23 cellular contexts compared by ENCODE assay signal in genomic region chr9:98149422-98149821, GRCh38. TPM values are rescaled to one million over a fixed set of nuclear protein-coding genes. Genes with fewer than 3 reads are reported as not detected.
A peak's percentile ranks its signal among the peaks of the same experiment; 100 is the strongest.
DNase-seq lines count a peak whose midpoint lies in the region; ATAC-seq, FAIRE-seq and TF ChIP-seq lines count a peak whose summit lies in the region.
"Had no signal": no experiment of that assay in that cellular context is flagged by ENCODE, and none has a peak within 500 bp of the region (broad histone marks: within the 10 kb centered on the region; RNA-seq: fewer than 3 reads in every experiment).

No MANE protein-coding gene starts in this region.

- no TSS peak for BruUV-seq in HepG2 (replicated peaks; lab: Mats Ljungman, UMichigan)

- H3K9me3 ChIP-seq in HepG2 (ENCODE audit: low read length) (no peaks in the 10 kb centered on the region), right lobe of liver (no peaks in the 10 kb centered on the region), spleen (no peaks in the 10 kb centered on the region)
- H3K9me3 ChIP-seq: A549 had no signal

- no peaks in the 10 kb centered on the region for H3K79me2 ChIP-seq in HepG2 (ENCODE audit: insufficient read depth, low read length)

- no peak overlapping the region for H3K4me2 ChIP-seq in HepG2 (ENCODE audit: low read depth, low read length)
- H3K4me2 ChIP-seq: A549 had no signal

- H3K36me3 ChIP-seq in HepG2 (replicated peaks in 1 of 2; ENCODE audit: control insufficient read depth in 1 of 2, insufficient read depth in 2 of 2, low read length in 2 of 2) = peaks cover 0 to 18% of the 10 kb centered on the region in 2 experiments; a peak in 3 of 5 replicates
- no peaks in the 10 kb centered on the region for H3K36me3 ChIP-seq in right lobe of liver
- peaks cover 0 to 29% (median 0%) of the 10 kb centered on the region in 6 donors for H3K36me3 ChIP-seq in spleen

- H3K4me3 ChIP-seq in HepG2 (replicated peaks in 1 of 3; ENCODE audit: insufficient read depth in 1 of 3, low read depth in 2 of 3, low read length in 3 of 3) (no peak overlapping the region), right lobe of liver (no peak overlapping the region), spleen (no peak overlapping the region)
- H3K4me3 ChIP-seq: A549, SK-N-MC had no signal

- in situ Hi-C loops in HepG2 (cut with HindIII; ENCODE audit: extremely low pct_ligation_motif_present, low pct_unique_long_range_greater_than_20kb) = no loop called here

- H3K4me1 ChIP-seq in HepG2 (ENCODE audit: insufficient read depth, low read length) (peaks cover 54% of the 10 kb centered on the region), right lobe of liver (peaks cover 0 to 19% (median 7%) of the 10 kb centered on the region in 4 donors), spleen (peaks cover 0 to 19% (median 10%) of the 10 kb centered on the region in 6 donors)

- TF ChIP-seq EP300 in HepG2 (IDR thresholded peaks at IDR 0.05; ENCODE audit: low read depth in 2 of 2, low read length in 2 of 2) (no peak), HepG2 (CRISPR knock-in tag; IDR thresholded peaks at IDR 0.05; ENCODE audit: borderline replicate concordance) (no peak)

- TF ChIP-seq POLR2A in HepG2 (IDR thresholded peaks at IDR 0.05; ENCODE audit: insufficient read depth in 1 of 2, low read depth in 2 of 2, low read length in 2 of 2) (no peak), right lobe of liver (IDR thresholded peaks at IDR 0.05) (no peak), spleen (IDR thresholded peaks at IDR 0.05) (no peak)

- H3K27ac ChIP-seq in HepG2 (ENCODE audit: extremely low read length, insufficient read depth, low read length) (no peak overlapping the region), right lobe of liver (no peak overlapping the region), epithelial cell of prostate (peak overlapping the region; percentile 99), spleen (no peak overlapping the region)
- H3K27ac ChIP-seq: A549, SK-N-MC had no signal

- no peak overlapping the region for H2AFZ ChIP-seq in HepG2 (ENCODE audit: low read length)

- no peaks in the 10 kb centered on the region for H3K27me3 ChIP-seq in HepG2 (ENCODE audit: control insufficient read depth in 1 of 2, insufficient read depth in 2 of 2, low read length in 2 of 2)
- no peaks in the 10 kb centered on the region for H3K27me3 ChIP-seq in right lobe of liver
- no peaks in the 10 kb centered on the region for H3K27me3 ChIP-seq in spleen (replicated peaks in 1 of 7)

- DNase-seq in HepG2 (ENCODE audit: low spot score) (no peak), right lobe of liver (no peak), NCI-H69 (lab: John Stamatoyannopoulos, UW) (peak; percentile 80), epithelial cell of prostate (ENCODE audit: low read depth, low spot score) (no peak), spleen (no peak), H4 (ENCODE audit: low spot score) (no peak)
- no peak for DNase-seq in central memory CD4-positive, alpha-beta T cell
- DNase-seq: EL, GF-D8, KG1, NCI-H1092, NCI-H2081, NCI-H345, NCI-H524, NCI-H82, RPMI8226, SHP77 treated with DMSO at 0.1 percent for 48 hours, SW 1271 had no signal

- no peak for TF ChIP-seq RAD21 in HepG2 (CRISPR knock-in tag; IDR thresholded peaks at IDR 0.05)

- POLR2A ChIA-PET in HepG2 (lab: Yijun Ruan, JAX) = no interaction called here

- intact Hi-C loops in HepG2 (cut with micrococcal nuclease; ENCODE audit: unreplicated experiment) (no loop called here), right lobe of liver (cut with DNase I) (no loop called here), spleen (cut with DNase I; ENCODE audit: low total_unique reads) (no loop called here)

- FAIRE-seq in HepG2 (lab: Jason Lieb, UNC) = no peak
- FAIRE-seq: A549, GM19239, H1 had no signal

- 78% methylated on average over 3 of the region's 3 CpGs for WGBS in HepG2 (ENCODE audit: low lambda C conversion rate)
- WGBS in right lobe of liver (ENCODE audit: insufficient coverage, low coverage, low lambda C conversion rate, missing lambda C conversion rate) = 55% methylated on average over 1 of the region's 3 CpGs
- 73 to 94% (median 82%) methylated on average over 3 of the region's 3 CpGs for WGBS in spleen, 5 donors

- no peak overlapping the region for H3K9ac ChIP-seq in HepG2 (ENCODE audit: insufficient read depth, low read depth, low read length)

- no peaks in the 10 kb centered on the region for H4K20me1 ChIP-seq in HepG2 (ENCODE audit: insufficient read depth, low read length)

- no peak for TF ChIP-seq CTCF in HepG2 (CRISPR knock-in tag; IDR thresholded peaks at IDR 0.05)
- TF ChIP-seq CTCF in right lobe of liver (IDR thresholded peaks at IDR 0.05) = no peak
- no peak for TF ChIP-seq CTCF in spleen (IDR thresholded peaks at IDR 0.05 in 8 of 11, conservative IDR thresholded peaks at IDR 0.05 in 3 of 11)

- CTCF ChIA-PET in HepG2 (lab: Yijun Ruan, JAX; ENCODE audit: low intra/inter-chr PET ratio, low total read pairs) = no interaction called here

- ATAC-seq in HepG2 = no peak
- ATAC-seq in right lobe of liver = no peak
- ATAC-seq in GM19035 (IDR thresholded peaks at IDR 0.05; ENCODE audit: unreplicated experiment) = no peak
- ATAC-seq: A549 had no signal

TF ChIP-seq in HepG2, 621 proteins besides CTCF, POLR2A, EP300 and RAD21:
- no peak for TF ChIP-seq AGO2 (optimal IDR thresholded peaks at IDR 0.05; ENCODE audit: low read depth, low read length)
- TF ChIP-seq DMAP1 (CRISPR knock-in tag; IDR thresholded peaks at IDR 0.05) = 0 out of 2 replicates have a peak, but pooled peaks have one; percentile 1

RNA-seq across cellular contexts. Expression of gene TRIM14, which starts 30.4 kb away (rescaled TPM):
- total RNA-seq in HepG2 (2016; rRNA removed; fragmentation: Illumina TruSeq; extraction: Trizol) (13.0 and 13.8 TPM in 2 replicates), right lobe of liver (10 to 100 TPM; 22.6 to 34.6 (median 27.3) TPM), spleen (10 to 100 TPM; 51.5 to 92.9 (median 68.4) TPM)
- 2.3 TPM in 2 replicates for total RNA-seq in HepG2 (2016; cell fraction: cytosol; rRNA removed; fragmentation: Illumina TruSeq; extraction: Trizol; ENCODE audit: low read depth)
- 12.7 and 13.4 TPM in 2 replicates for total RNA-seq in HepG2 (2016; cell fraction: insoluble cytoplasmic fraction; rRNA removed; fragmentation: Illumina TruSeq; extraction: Trizol)
- total RNA-seq in HepG2 (2016; cell fraction: membrane; rRNA removed; fragmentation: Illumina TruSeq; extraction: Trizol) = 10.0 and 10.5 TPM in 2 replicates
- 8.9 and 10.9 TPM in 2 replicates for total RNA-seq in HepG2 (2016; cell fraction: nucleus; rRNA removed; fragmentation: Illumina TruSeq; extraction: Trizol)
- polyA plus RNA-seq in HepG2 (2011; rRNA removed) (9.2 and 10.7 TPM in 2 replicates), spleen (10 to 100 TPM; 11.9 to 23.3 (median 13.9) TPM)
- 9.6 and 10.5 TPM in 2 replicates for polyA plus RNA-seq in HepG2 (2011; cell fraction: cytosol; rRNA removed)
- 17.8 and 18.3 TPM in 2 replicates for polyA plus RNA-seq in HepG2 (2011; cell fraction: nucleus; rRNA removed)
- 10.9 and 11.2 TPM in 2 replicates for polyA plus RNA-seq in HepG2 (2012)
- polyA plus RNA-seq in HepG2 (2016; cell fraction: cytosol; fragmentation: Illumina TruSeq; extraction: Trizol; ENCODE audit: low read depth) = 2.3 and 2.5 TPM in 2 replicates
- 20.7 and 23.4 TPM in 2 replicates for polyA plus RNA-seq in HepG2 (2016; cell fraction: insoluble cytoplasmic fraction; fragmentation: Illumina TruSeq; extraction: Trizol; ENCODE audit: low read depth)
- polyA plus RNA-seq in HepG2 (2016; cell fraction: membrane; fragmentation: Illumina TruSeq; extraction: Trizol; ENCODE audit: low read depth) = 10.0 and 10.7 TPM in 2 replicates
- 27.9 and 30.3 TPM in 2 replicates for polyA plus RNA-seq in HepG2 (2016; cell fraction: nucleus; fragmentation: Illumina TruSeq; extraction: Trizol; ENCODE audit: insufficient read depth, low read depth)
- polyA minus RNA-seq in HepG2 (2011; rRNA and poly(A)+ RNA removed; ENCODE audit: low replicate concordance) = 11.5 and 20.5 TPM in 2 replicates
- polyA minus RNA-seq in HepG2 (2011; cell fraction: cytosol; rRNA and poly(A)+ RNA removed) = 7.7 and 8.4 TPM in 2 replicates
- polyA minus RNA-seq in HepG2 (2011; cell fraction: nucleus; rRNA and poly(A)+ RNA removed) = 7.7 and 8.5 TPM in 2 replicates
- total RNA-seq in H4 (2014; rRNA removed; shearing (Covaris generic)) = 17.8 and 18.9 TPM in 2 replicates

RNA-seq across cellular contexts. Expression of gene CORO2A, which starts 43.0 kb away (rescaled TPM):
- total RNA-seq in HepG2 (2016; rRNA removed; fragmentation: Illumina TruSeq; extraction: Trizol) (14.4 and 19.8 TPM in 2 replicates), right lobe of liver (1 to 10 TPM in 5 of 6 experiments, under 1 TPM in 1; 0.67 to 6.2 (median 3.3) TPM), spleen (10 to 100 TPM in 1 of 7 donors, 1 to 10 TPM in 6; 5.1 to 11.0 (median 6.8) TPM)
- total RNA-seq in HepG2 (2016; cell fraction: cytosol; rRNA removed; fragmentation: Illumina TruSeq; extraction: Trizol; ENCODE audit: low read depth) = 3.5 and 3.6 TPM in 2 replicates
- 14.0 and 19.0 TPM in 2 replicates for total RNA-seq in HepG2 (2016; cell fraction: insoluble cytoplasmic fraction; rRNA removed; fragmentation: Illumina TruSeq; extraction: Trizol)
- total RNA-seq in HepG2 (2016; cell fraction: membrane; rRNA removed; fragmentation: Illumina TruSeq; extraction: Trizol) = 12.4 and 12.5 TPM in 2 replicates
- total RNA-seq in HepG2 (2016; cell fraction: nucleus; rRNA removed; fragmentation: Illumina TruSeq; extraction: Trizol) = 8.5 and 10.2 TPM in 2 replicates
- polyA plus RNA-seq in HepG2 (2011; rRNA removed) (12.9 and 15.3 TPM in 2 replicates), spleen (1 to 10 TPM; 1.3 to 2.2 (median 1.7) TPM)
- polyA plus RNA-seq in HepG2 (2011; cell fraction: cytosol; rRNA removed) = 12.3 and 15.4 TPM in 2 replicates
- 7.9 and 8.1 TPM in 2 replicates for polyA plus RNA-seq in HepG2 (2011; cell fraction: nucleus; rRNA removed)
- polyA plus RNA-seq in HepG2 (2012) = 5.9 and 8.4 TPM in 2 replicates
- 5.6 TPM in 2 replicates for polyA plus RNA-seq in HepG2 (2016; cell fraction: cytosol; fragmentation: Illumina TruSeq; extraction: Trizol; ENCODE audit: low read depth)
- polyA plus RNA-seq in HepG2 (2016; cell fraction: insoluble cytoplasmic fraction; fragmentation: Illumina TruSeq; extraction: Trizol; ENCODE audit: low read depth) = 21.2 and 23.2 TPM in 2 replicates
- polyA plus RNA-seq in HepG2 (2016; cell fraction: membrane; fragmentation: Illumina TruSeq; extraction: Trizol; ENCODE audit: low read depth) = 9.4 and 10.3 TPM in 2 replicates
- polyA plus RNA-seq in HepG2 (2016; cell fraction: nucleus; fragmentation: Illumina TruSeq; extraction: Trizol; ENCODE audit: insufficient read depth, low read depth) = 21.7 and 22.4 TPM in 2 replicates
- 7.1 and 26.4 TPM in 2 replicates for polyA minus RNA-seq in HepG2 (2011; rRNA and poly(A)+ RNA removed; ENCODE audit: low replicate concordance)
- 9.8 and 10.3 TPM in 2 replicates for polyA minus RNA-seq in HepG2 (2011; cell fraction: cytosol; rRNA and poly(A)+ RNA removed)
- 4.6 and 5.3 TPM in 2 replicates for polyA minus RNA-seq in HepG2 (2011; cell fraction: nucleus; rRNA and poly(A)+ RNA removed)
- total RNA-seq in H4 (2014; rRNA removed; shearing (Covaris generic)) = 2.1 and 3.0 TPM in 2 replicates
